21 cellular contexts compared by ENCODE assay signal in genomic region chr5:169893586-169893985, GRCh38.
A peak's percentile ranks its signal among the peaks of the same experiment; 100 is the strongest.
DNase-seq lines count a peak whose midpoint lies in the region; ATAC-seq, FAIRE-seq and TF ChIP-seq lines count a peak whose summit lies in the region.
"Had no signal": no experiment of that assay in that cellular context is flagged by ENCODE, and none has a peak within 500 bp of the region (broad histone marks: within the 10 kb centered on the region; RNA-seq: fewer than 3 reads in every experiment).

No MANE protein-coding gene starts in this region.

- H3K27me3 ChIP-seq in osteoblast (ENCODE audit: insufficient read depth, low read length) = no peaks in the 10 kb centered on the region
- H3K27me3 ChIP-seq: SJSA1 had no signal

- H3K27ac ChIP-seq in osteoblast (ENCODE audit: low read depth, low read length) = no peak overlapping the region
- H3K27ac ChIP-seq: prostate gland, SJSA1 had no signal

- FAIRE-seq in frontal cortex (lab: Jason Lieb, UNC) = no peak
- FAIRE-seq: RCC 7860 had no signal

- no peak for TF ChIP-seq CTCF in osteoblast (IDR thresholded peaks at IDR 0.05; ENCODE audit: extremely low read depth, low read depth, low read length)

- no peaks in the 10 kb centered on the region for H3K79me2 ChIP-seq in osteoblast (ENCODE audit: insufficient read depth, low read length)

- H3K36me3 ChIP-seq in osteoblast (ENCODE audit: insufficient read depth, low read length) = no peaks in the 10 kb centered on the region
- H3K36me3 ChIP-seq: prostate gland, SJSA1 had no signal

- peak overlapping the region; percentile 11 for H3K4me2 ChIP-seq in osteoblast (ENCODE audit: insufficient read depth, low read length)

- no peaks in the 10 kb centered on the region for H4K20me1 ChIP-seq in osteoblast (ENCODE audit: insufficient read depth, low read length)

- no peak overlapping the region for H2AFZ ChIP-seq in osteoblast (ENCODE audit: low read length)

- ATAC-seq in HG02610 (IDR thresholded peaks at IDR 0.05; ENCODE audit: unreplicated experiment) (no peak), HG02852 (IDR thresholded peaks at IDR 0.05; ENCODE audit: unreplicated experiment) (no peak)
- ATAC-seq: stimulated activated effector memory CD8-positive, alpha-beta T cell treated with anti-CD3 and anti-CD28 coated beads, Interleukin-12 subunit alpha, Interleukin-12 subunit beta, amount 100 ng/mL, for 72 hours; WTC11 had no signal

- peaks cover 16% of the 10 kb centered on the region for H3K4me1 ChIP-seq in osteoblast (ENCODE audit: insufficient read depth, low read length)
- H3K4me1 ChIP-seq: prostate gland, SJSA1 had no signal

- no peaks in the 10 kb centered on the region for H3K9me3 ChIP-seq in osteoblast (ENCODE audit: low read depth, low read length)
- H3K9me3 ChIP-seq: prostate gland, SJSA1 had no signal

- DNase-seq in EL = peak; percentile 39
- DNase-seq in NCI-H226 = peak; percentile 9
- peak; percentile 67 to 75 for DNase-seq in dermis microvascular lymphatic vessel endothelial cell (ENCODE audit: low read depth in 2 of 2)
- peak; percentile 49 for DNase-seq in osteoblast (ENCODE audit: insufficient read length, low spot score, missing footprints)
- no peak for DNase-seq in NCI-H748 treated with DMSO at 0.1 percent for 48 hours (lab: John Stamatoyannopoulos, UW)
- DNase-seq in frontal cortex (ENCODE audit: low spot score in 2 of 2) = no peak
- DNase-seq: activated naive CD8-positive, alpha-beta T cell treated with anti-CD3 and anti-CD28 coated beads for 36 hours; CD8-positive, alpha-beta memory T cell; endodermal cell; foreskin fibroblast; hippocampal formation; NCI-H2081 treated with DMSO at 0.1 percent for 48 hours; NCI-H510A treated with DMSO at 0.1 percent for 48 hours; nephron progenitor cell had no signal

- no peak overlapping the region for H3K4me3 ChIP-seq in osteoblast (ENCODE audit: insufficient read depth, low read length)
- H3K4me3 ChIP-seq: prostate gland, SJSA1 had no signal

Comparison
In these comparisons a context has a peak if more than half of its experiments do, and no peak if none do; other contexts are left out.
1. DNase-seq: peak in EL (single experiment), NCI-H226 (single experiment), dermis microvascular lymphatic vessel endothelial cell (2 of 2) and osteoblast (single experiment); none in NCI-H748 treated with DMSO at 0.1 percent for 48 hours (single experiment) and frontal cortex (0 of 2).